ENCODE assay signal across 8 cellular contexts in the genomic region with DNA sequence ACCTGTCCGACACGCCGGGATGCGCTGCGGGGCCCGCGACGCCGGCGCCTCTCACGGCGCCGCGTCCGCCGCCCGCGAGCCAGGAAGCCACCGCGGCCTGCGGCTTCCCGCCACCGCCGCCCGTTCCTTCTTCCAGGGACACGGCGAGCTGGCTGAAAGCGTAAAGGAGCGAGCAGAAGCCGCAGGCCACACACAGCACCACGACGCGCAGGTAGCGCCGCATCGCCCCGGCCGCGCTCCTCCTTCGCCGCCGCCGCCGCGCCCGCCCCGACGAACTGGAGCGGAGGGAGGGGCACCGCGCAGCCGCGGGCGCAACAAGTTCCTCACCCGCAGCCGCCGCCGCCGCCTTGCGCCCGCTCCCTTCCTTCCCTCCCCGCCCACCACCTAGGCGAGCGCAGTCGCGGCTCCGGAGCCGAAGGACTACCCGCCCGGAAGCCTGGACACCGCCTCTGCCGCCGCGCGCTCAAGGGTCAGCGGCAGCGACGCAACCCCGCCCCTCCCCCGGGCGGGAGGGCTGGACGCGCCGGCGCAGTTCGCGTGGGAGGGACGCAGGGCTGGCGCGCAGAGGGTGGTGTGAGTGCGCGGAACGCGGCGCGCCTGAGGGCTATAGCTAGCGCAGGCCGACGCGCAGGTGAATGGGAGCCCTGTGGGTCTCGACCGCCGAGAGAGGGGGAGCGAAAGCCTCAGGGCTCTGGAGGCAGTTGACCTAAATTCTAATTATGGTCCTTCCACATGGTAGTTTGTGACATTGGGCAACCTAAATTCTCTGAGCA. TPM values are rescaled to one million over a fixed set of nuclear protein-coding genes. Genes with fewer than 3 reads are reported as not detected.
DNase-seq lines count a peak whose midpoint lies in the region; ATAC-seq and TF ChIP-seq lines count a peak whose summit lies in the region.

A gene with protein sequence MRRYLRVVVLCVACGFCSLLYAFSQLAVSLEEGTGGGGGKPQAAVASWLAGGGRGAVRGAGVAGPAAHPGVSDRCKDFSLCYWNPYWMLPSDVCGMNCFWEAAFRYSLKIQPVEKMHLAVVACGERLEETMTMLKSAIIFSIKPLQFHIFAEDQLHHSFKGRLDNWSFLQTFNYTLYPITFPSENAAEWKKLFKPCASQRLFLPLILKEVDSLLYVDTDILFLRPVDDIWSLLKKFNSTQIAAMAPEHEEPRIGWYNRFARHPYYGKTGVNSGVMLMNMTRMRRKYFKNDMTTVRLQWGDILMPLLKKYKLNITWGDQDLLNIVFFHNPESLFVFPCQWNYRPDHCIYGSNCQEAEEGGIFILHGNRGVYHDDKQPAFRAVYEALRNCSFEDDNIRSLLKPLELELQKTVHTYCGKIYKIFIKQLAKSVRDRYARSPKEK (minus strand): TSS at position 451 of the 773 bp plus-strand sequence. CDS start 228 bp downstream, at position 223.

- H3K9me3 Mint-ChIP-seq in chondrocyte (ENCODE audit: low read depth): no peaks in the 10 kb centered on the region

- peak within 1 kb of the TSS; percentile 85 for H3K4me3 Mint-ChIP-seq in chondrocyte (ENCODE audit: unreplicated experiment)

- TF ChIP-seq CTCF in AG10803 (conservative IDR thresholded peaks at IDR 0.05; ENCODE audit: low read length) (no peak), chondrocyte (IDR thresholded peaks at IDR 0.05) (peak; percentile 15)

- no peaks in the 10 kb centered on the region for H3K36me3 Mint-ChIP-seq in chondrocyte (ENCODE audit: low read depth)

- peak within 1 kb of the TSS; percentile 72 for H3K4me3 ChIP-seq in AG10803 (ENCODE audit: low read length)

- peaks cover 41% of the 10 kb centered on the region for H3K4me1 Mint-ChIP-seq in chondrocyte (ENCODE audit: low read depth)

- H3K27ac Mint-ChIP-seq in chondrocyte (ENCODE audit: unreplicated experiment): peak within 1 kb of the TSS; percentile 86

- ATAC-seq in GM19035 (IDR thresholded peaks at IDR 0.05; ENCODE audit: unreplicated experiment) (peak; percentile 91), HG03342 (IDR thresholded peaks at IDR 0.05; ENCODE audit: unreplicated experiment) (peak; percentile 93)

- peak; percentile 94 for DNase-seq in AG10803 (ENCODE audit: low read depth)
- peak; percentile 52 to 92 for DNase-seq in NCI-H446 (lab: John Stamatoyannopoulos, UW)
- DNase-seq in activated CD4-positive, alpha-beta T cell treated with anti-CD3 and anti-CD28 coated beads for 24 hours (ENCODE audit: low read depth in 2 of 2): peak; percentile 72 to 75
- peak; percentile 94 for DNase-seq in chondrocyte (ENCODE audit: low spot score)
- peak; percentile 79 for DNase-seq in kidney glomerular epithelial cell (lab: John Stamatoyannopoulos, UW)
- DNase-seq in stimulated activated CD4-positive, alpha-beta T cell treated with anti-CD3 and anti-CD28 coated beads, Interleukin-15, amount 100 ng/mL, for 48 hours (ENCODE audit: low read depth in 2 of 2): peak; percentile 58 to 76

- no peaks in the 10 kb centered on the region for H3K27me3 Mint-ChIP-seq in chondrocyte (ENCODE audit: low read depth)

RNA-seq across cellular contexts. Expression of the gene that starts here (rescaled TPM):
- total RNA-seq in chondrocyte: 9.8 to 12.6 TPM (median 11.6 TPM) in 3 replicates

Comparison
In these comparisons a context has a peak if more than half of its experiments do, and no peak if none do; other contexts are left out.
1. Peak in every context shown above with its lines: DNase-seq, ATAC-seq and H3K4me3 ChIP-seq.